11 cellular contexts compared by ENCODE assay signal in genomic region chr3:40718681-40719080, GRCh38.
DNase-seq lines count a peak whose midpoint lies in the region; ATAC-seq and FAIRE-seq lines count a peak whose summit lies in the region.
"Had no signal": no experiment of that assay in that cellular context is flagged by ENCODE, and none has a peak within 500 bp of the region (broad histone marks: within the 10 kb centered on the region; RNA-seq: fewer than 3 reads in every experiment).

No MANE protein-coding gene starts in this region.

- H3K27me3 ChIP-seq in Karpas-422 (ENCODE audit: low read length) = no peaks in the 10 kb centered on the region
- H3K27me3 ChIP-seq in small intestine (ENCODE audit: control insufficient read depth in 2 of 2, insufficient read depth in 2 of 2, low read length in 2 of 2) = no peaks in the 10 kb centered on the region

- H3K36me3 ChIP-seq in Karpas-422 (ENCODE audit: insufficient read depth, low read length) (no peaks in the 10 kb centered on the region), small intestine (ENCODE audit: control insufficient read depth in 2 of 2, insufficient read depth in 2 of 2, low read length in 2 of 2) (no peaks in the 10 kb centered on the region)

- H3K4me3 ChIP-seq in Karpas-422 (ENCODE audit: low read length) = no peak overlapping the region
- H3K4me3 ChIP-seq in small intestine (ENCODE audit: low read depth in 1 of 2, low read length in 2 of 2) = no peak overlapping the region

- ATAC-seq in HG02759 (IDR thresholded peaks at IDR 0.05; ENCODE audit: unreplicated experiment) = peak; percentile 83

- FAIRE-seq in small intestine (lab: Jason Lieb, UNC) = peak; percentile 23

- peak overlapping the region; percentile 19 for H3K4me2 ChIP-seq in Karpas-422 (ENCODE audit: low read depth, low read length, poor library complexity, severe bottlenecking)

- H3K4me1 ChIP-seq in Karpas-422 (ENCODE audit: low read length) (peaks cover 16% of the 10 kb centered on the region), small intestine (ENCODE audit: control insufficient read depth in 2 of 2, insufficient read depth in 1 of 2, low read depth in 1 of 2, low read length in 1 of 2) (no peaks in the 10 kb centered on the region)

- peak; percentile 10 for DNase-seq in DMS 273 (lab: John Stamatoyannopoulos, UW; ENCODE audit: unreplicated experiment)
- DNase-seq in DMS 273 treated with DMSO at 0.1 percent for 48 hours (lab: John Stamatoyannopoulos, UW) = no peak
- peak; percentile 79 for DNase-seq in Karpas-422
- DNase-seq in small intestine = no peak
- DNase-seq in globus pallidus (ENCODE audit: low spot score) = no peak
- no peak for DNase-seq in HT-29 (ENCODE audit: low spot score)
- DNase-seq in NCI-H526 treated with DMSO at 0.1 percent for 48 hours (lab: John Stamatoyannopoulos, UW) = no peak
- DNase-seq: NCI-H1417 treated with DMSO at 0.1 percent for 48 hours, T-helper 9 cell had no signal

- H3K9me3 ChIP-seq in Karpas-422 (ENCODE audit: low read length) (no peaks in the 10 kb centered on the region), small intestine (ENCODE audit: control insufficient read depth, low read depth) (no peaks in the 10 kb centered on the region)

- H2AFZ ChIP-seq in Karpas-422 (ENCODE audit: low read length) = no peak overlapping the region

- no peaks in the 10 kb centered on the region for H3K79me2 ChIP-seq in Karpas-422 (ENCODE audit: low read length)

- no peak overlapping the region for H3K9ac ChIP-seq in Karpas-422 (ENCODE audit: low read length)

- no peaks in the 10 kb centered on the region for H4K20me1 ChIP-seq in Karpas-422 (ENCODE audit: insufficient read depth, low read depth, low read length)

- H3K9me2 ChIP-seq in Karpas-422 (replicated peaks; ENCODE audit: insufficient read depth, low read length) = no peaks in the 10 kb centered on the region

- 80 to 100% (median 89%) methylated on average over 1 of the region's 1 CpG for WGBS in small intestine, 3 donors

- H3K27ac ChIP-seq in Karpas-422 (ENCODE audit: low read length) = no peak overlapping the region
- H3K27ac ChIP-seq in small intestine (ENCODE audit: low read depth in 1 of 2, low read length in 1 of 2) = no peak overlapping the region
- H3K27ac ChIP-seq: 22Rv1 had no signal

Comparison
In these comparisons a context has a peak if more than half of its experiments do, and no peak if none do; other contexts are left out.
1. DNase-seq: peak in DMS 273 (single experiment) and Karpas-422 (single experiment); none in DMS 273 treated with DMSO at 0.1 percent for 48 hours (single experiment), small intestine (single experiment), globus pallidus (single experiment), HT-29 (single experiment) and NCI-H526 treated with DMSO at 0.1 percent for 48 hours (single experiment).